In the genomic region with DNA sequence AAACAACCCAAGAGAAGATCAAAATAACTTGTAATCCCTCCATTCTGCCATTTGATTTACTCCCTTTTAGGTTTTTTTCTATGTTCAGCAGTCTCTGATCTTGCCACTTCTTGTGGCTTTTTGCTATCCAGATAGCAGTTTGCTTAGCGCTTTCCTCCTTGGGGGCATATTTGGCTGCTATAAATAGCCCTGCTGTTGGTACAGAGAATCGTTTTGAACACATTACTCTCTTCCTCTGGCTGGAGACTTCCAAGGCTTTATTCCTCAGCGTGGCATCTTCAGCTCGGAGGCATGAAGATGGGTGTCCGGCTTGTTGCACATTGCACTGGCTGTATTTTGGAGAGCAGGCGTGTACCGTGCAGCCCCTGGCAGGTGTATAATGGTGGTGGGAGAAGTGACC, we compare ENCODE assay signal across 17 cellular contexts. TPM values are rescaled to one million over a fixed set of nuclear protein-coding genes. Genes with fewer than 3 reads are reported as not detected.
"Had no signal": no experiment of that assay in that cellular context is flagged by ENCODE, and none has a peak within 500 bp of the region (broad histone marks: within the 10 kb centered on the region; RNA-seq: fewer than 3 reads in every experiment).

No MANE protein-coding gene starts in this region.

- H3K27ac ChIP-seq: pancreas, suprapubic skin, WERI-Rb-1 had no signal

- H3K9me3 Mint-ChIP-seq: activated CD8-positive, alpha-beta T cell treated with anti-CD3 and anti-CD28 coated beads for 36 hours; activated naive CD8-positive, alpha-beta T cell treated with anti-CD3 and anti-CD28 coated beads, Interleukin-2, amount 10 ng/mL, durations not matched to agents 7 days and 5 days; neural crest cell had no signal

- H3K36me3 ChIP-seq: pancreas, suprapubic skin, WERI-Rb-1 had no signal

- H3K9me3 ChIP-seq: pancreas, suprapubic skin had no signal

- FAIRE-seq: bronchial epithelial cell, endometrium, pancreas had no signal

- ATAC-seq: activated CD8-positive, alpha-beta T cell treated with anti-CD3 and anti-CD28 coated beads for 36 hours; left ventricle myocardium superior; pancreas; stimulated activated memory B cell treated with anti-CD40 and anti-IgM and Interleukin-4, amounts not matched to agents 10 μg/mL and 1 μg/mL and 100 μg/mL, for 72 hours; T-cell had no signal

- H3K27ac Mint-ChIP-seq: activated CD8-positive, alpha-beta T cell treated with anti-CD3 and anti-CD28 coated beads for 36 hours; activated naive CD8-positive, alpha-beta T cell treated with anti-CD3 and anti-CD28 coated beads, Interleukin-2, amount 10 ng/mL, durations not matched to agents 7 days and 5 days; stimulated activated memory B cell treated with anti-CD40 and anti-IgM and Interleukin-4, amounts not matched to agents 10 μg/mL and 1 μg/mL and 100 μg/mL, for 72 hours; T-cell had no signal

- H3K4me1 Mint-ChIP-seq: activated naive CD8-positive, alpha-beta T cell treated with anti-CD3 and anti-CD28 coated beads, Interleukin-2, amount 10 ng/mL, durations not matched to agents 7 days and 5 days; stimulated activated memory B cell treated with anti-CD40 and anti-IgM and Interleukin-4, amounts not matched to agents 10 μg/mL and 1 μg/mL and 100 μg/mL, for 72 hours; T-cell had no signal

- H3K27me3 Mint-ChIP-seq: activated CD8-positive, alpha-beta T cell treated with anti-CD3 and anti-CD28 coated beads for 36 hours; activated naive CD8-positive, alpha-beta T cell treated with anti-CD3 and anti-CD28 coated beads, Interleukin-2, amount 10 ng/mL, durations not matched to agents 7 days and 5 days had no signal

- H3K36me3 Mint-ChIP-seq: activated naive CD8-positive, alpha-beta T cell treated with anti-CD3 and anti-CD28 coated beads, Interleukin-2, amount 10 ng/mL, durations not matched to agents 7 days and 5 days; stimulated activated memory B cell treated with anti-CD40 and anti-IgM and Interleukin-4, amounts not matched to agents 10 μg/mL and 1 μg/mL and 100 μg/mL, for 72 hours; T-cell had no signal

- H3K27me3 ChIP-seq: pancreas had no signal

- DNase-seq: activated CD4-positive, alpha-beta T cell treated with anti-CD3 and anti-CD28 coated beads for 4 hours; activated CD8-positive, alpha-beta memory T cell treated with anti-CD3 and anti-CD28 coated beads, Interleukin-2, amount 50 U/mL, for 48 hours; activated CD8-positive, alpha-beta T cell treated with anti-CD3 and anti-CD28 coated beads for 36 hours; activated naive CD8-positive, alpha-beta T cell treated with anti-CD3 and anti-CD28 coated beads, Interleukin-2, amount 10 ng/mL, durations not matched to agents 7 days and 5 days; mesenchymal stem cell; retina; T-cell; T1000; WERI-Rb-1 had no signal

- H3K4me3 ChIP-seq: pancreas, suprapubic skin had no signal

- H3K4me3 Mint-ChIP-seq: activated CD8-positive, alpha-beta T cell treated with anti-CD3 and anti-CD28 coated beads for 36 hours; activated naive CD8-positive, alpha-beta T cell treated with anti-CD3 and anti-CD28 coated beads, Interleukin-2, amount 10 ng/mL, durations not matched to agents 7 days and 5 days; neural crest cell; stimulated activated memory B cell treated with anti-CD40 and anti-IgM and Interleukin-4, amounts not matched to agents 10 μg/mL and 1 μg/mL and 100 μg/mL, for 72 hours; T-cell had no signal

- H3K4me1 ChIP-seq: pancreas had no signal

RNA-seq across cellular contexts. Expression of a gene that starts 38.6 kb away (rescaled TPM):
- total RNA-seq: activated CD8-positive, alpha-beta T cell treated with anti-CD3 and anti-CD28 coated beads for 36 hours; activated naive CD8-positive, alpha-beta T cell treated with anti-CD3 and anti-CD28 coated beads, Interleukin-2, amount 10 ng/mL, durations not matched to agents 7 days and 5 days; kidney epithelial cell; neural crest cell had no signal
